ENCODE assay signal across 9 cellular contexts in genomic region chrX:43836435-43837184, GRCh38. TPM values are rescaled to one million over a fixed set of nuclear protein-coding genes. Genes with fewer than 3 reads are reported as not detected.
DNase-seq lines count a peak whose midpoint lies in the region; ATAC-seq and TF ChIP-seq lines count a peak whose summit lies in the region.
"Had no signal": no experiment of that assay in that cellular context is flagged by ENCODE, and none has a peak within 500 bp of the region (broad histone marks: within the 10 kb centered on the region; RNA-seq: fewer than 3 reads in every experiment).

No MANE protein-coding gene starts in this region.

- H3K79me2 ChIP-seq in MM.1S (ENCODE audit: low read length): no peaks in the 10 kb centered on the region

- no peaks in the 10 kb centered on the region for H3K4me1 Mint-ChIP-seq in activated naive CD4-positive, alpha-beta T cell treated with anti-CD3 and anti-CD28 coated beads for 36 hours (ENCODE audit: low read depth)

- no peak for ATAC-seq in omental fat pad (ENCODE audit: low FRiP score)
- ATAC-seq in GM19397 (IDR thresholded peaks at IDR 0.05; ENCODE audit: unreplicated experiment): no peak

- no peaks in the 10 kb centered on the region for H3K9me3 Mint-ChIP-seq in activated naive CD4-positive, alpha-beta T cell treated with anti-CD3 and anti-CD28 coated beads for 36 hours

- no peaks in the 10 kb centered on the region for H3K4me1 ChIP-seq in MM.1S (ENCODE audit: low read length)
- H3K4me1 ChIP-seq: SJCRH30 had no signal

- H3K9me2 ChIP-seq in MM.1S (replicated peaks; ENCODE audit: insufficient read depth, low read length): no peaks in the 10 kb centered on the region

- H3K4me3 Mint-ChIP-seq in activated naive CD4-positive, alpha-beta T cell treated with anti-CD3 and anti-CD28 coated beads for 36 hours: no peak overlapping the region

- no peaks in the 10 kb centered on the region for H3K27me3 Mint-ChIP-seq in activated naive CD4-positive, alpha-beta T cell treated with anti-CD3 and anti-CD28 coated beads for 36 hours (ENCODE audit: low read depth)

- H3K36me3 ChIP-seq in MM.1S (replicated peaks; ENCODE audit: insufficient read depth, low read length) (no peaks in the 10 kb centered on the region), brain microvascular endothelial cell (replicated peaks) (no peaks in the 10 kb centered on the region)
- H3K36me3 ChIP-seq: SJCRH30 had no signal

- H4K20me1 ChIP-seq in MM.1S (ENCODE audit: insufficient read depth, low read length): no peaks in the 10 kb centered on the region

- no peak overlapping the region for H2AFZ ChIP-seq in MM.1S (ENCODE audit: low read length)

- H3K27me3 ChIP-seq in MM.1S (replicated peaks; ENCODE audit: insufficient read depth, low read length) (no peaks in the 10 kb centered on the region), brain microvascular endothelial cell (replicated peaks) (no peaks in the 10 kb centered on the region)
- H3K27me3 ChIP-seq: SJCRH30 had no signal

- no peaks in the 10 kb centered on the region for H3K36me3 Mint-ChIP-seq in activated naive CD4-positive, alpha-beta T cell treated with anti-CD3 and anti-CD28 coated beads for 36 hours (ENCODE audit: low read depth)

- H3K4me3 ChIP-seq in MM.1S (ENCODE audit: low read length): no peak overlapping the region
- no peak overlapping the region for H3K4me3 ChIP-seq in brain microvascular endothelial cell (ENCODE audit: low read depth, low read length)
- H3K4me3 ChIP-seq: SJCRH30 had no signal

- H3F3A ChIP-seq in MM.1S (ENCODE audit: insufficient read depth, low read length): no peaks in the 10 kb centered on the region

- H3K4me2 ChIP-seq in MM.1S (ENCODE audit: low read depth, low read length): no peak overlapping the region

- H3K9me3 ChIP-seq in MM.1S (replicated peaks; ENCODE audit: insufficient read depth, low read length): no peaks in the 10 kb centered on the region
- H3K9me3 ChIP-seq: SJCRH30 had no signal

- intact Hi-C loops in activated naive CD4-positive, alpha-beta T cell treated with anti-CD3 and anti-CD28 coated beads for 36 hours (cut with micrococcal nuclease): loop anchor here (1.0 to 5.0 kb wide), 3 partner anchors 101 to 408 kb away; no protein-coding TSS in a partner anchor

- no peak overlapping the region for H3K9ac ChIP-seq in MM.1S (ENCODE audit: low read length)

- H3K27ac ChIP-seq in MM.1S (ENCODE audit: low read length): no peak overlapping the region
- H3K27ac ChIP-seq in brain microvascular endothelial cell: no peak overlapping the region
- H3K27ac ChIP-seq: SJCRH30 had no signal

- no peak overlapping the region for H3K27ac Mint-ChIP-seq in activated naive CD4-positive, alpha-beta T cell treated with anti-CD3 and anti-CD28 coated beads for 36 hours

- in situ Hi-C loops in G401 (cut with HindIII; ENCODE audit: low sequenced_read_pairs): no loop called here
- in situ Hi-C loops in brain microvascular endothelial cell (cut with HindIII; ENCODE audit: low pct_ligation_motif_present, low sequenced_read_pairs): no loop called here

- CTCF ChIA-PET in activated naive CD4-positive, alpha-beta T cell treated with anti-CD3 and anti-CD28 coated beads for 36 hours (lab: Charles Lee): interaction anchor here (0.6 to 1.4 kb wide), 5 partner anchors 11 to 122 kb away, joined by 3 read pairs; no protein-coding TSS in a partner anchor

- DNase-seq in G401 (ENCODE audit: low spot score) (peak; percentile 50), MM.1S (no peak), brain microvascular endothelial cell (no peak), middle frontal gyrus (ENCODE audit: extremely low spot score, low spot score) (peak; percentile 3), T-helper 9 cell (no peak), omental fat pad (ENCODE audit: low spot score) (no peak)
- DNase-seq in activated naive CD4-positive, alpha-beta T cell treated with anti-CD3 and anti-CD28 coated beads for 36 hours: no peak

- TF ChIP-seq CTCF in MM.1S (IDR thresholded peaks at IDR 0.05; ENCODE audit: low read length) (peak; percentile 43), brain microvascular endothelial cell (IDR thresholded peaks at IDR 0.05; ENCODE audit: low read depth, low read length, missing control alignments) (peak; percentile 38), omental fat pad (IDR thresholded peaks at IDR 0.05) (no peak)

RNA-seq across cellular contexts. Expression of gene MAOB, which starts 45.6 kb away (rescaled TPM):
- total RNA-seq in G401 (2014; rRNA removed; shearing (Covaris generic)): not detected in 2 replicates
- 10 to 100 TPM; 15.8 to 93.2 (median 52.3) TPM for total RNA-seq in omental fat pad
- total RNA-seq in activated naive CD4-positive, alpha-beta T cell treated with anti-CD3 and anti-CD28 coated beads for 36 hours: not detected
- total RNA-seq: SJCRH30 had no signal

Comparison
In these comparisons a context has a peak if more than half of its experiments do, and no peak if none do; other contexts are left out.
1. DNase-seq: peak in G401 (single experiment) and middle frontal gyrus (single experiment); none in MM.1S (single experiment), brain microvascular endothelial cell (single experiment), T-helper 9 cell (single experiment), omental fat pad (single experiment) and activated naive CD4-positive, alpha-beta T cell treated with anti-CD3 and anti-CD28 coated beads for 36 hours (single experiment).
2. CTCF ChIP-seq: peak in MM.1S (single experiment) and brain microvascular endothelial cell (single experiment); none in omental fat pad (0 of 3).
3. RNA of gene MAOB, which starts 45.6 kb away (total RNA-seq): 15.8 to 93.2 TPM in omental fat pad; not detected in G401 and not detected in activated naive CD4-positive, alpha-beta T cell treated with anti-CD3 and anti-CD28 coated beads for 36 hours; every median in the first group is over 10 times any median in the second.